In the genomic region with DNA sequence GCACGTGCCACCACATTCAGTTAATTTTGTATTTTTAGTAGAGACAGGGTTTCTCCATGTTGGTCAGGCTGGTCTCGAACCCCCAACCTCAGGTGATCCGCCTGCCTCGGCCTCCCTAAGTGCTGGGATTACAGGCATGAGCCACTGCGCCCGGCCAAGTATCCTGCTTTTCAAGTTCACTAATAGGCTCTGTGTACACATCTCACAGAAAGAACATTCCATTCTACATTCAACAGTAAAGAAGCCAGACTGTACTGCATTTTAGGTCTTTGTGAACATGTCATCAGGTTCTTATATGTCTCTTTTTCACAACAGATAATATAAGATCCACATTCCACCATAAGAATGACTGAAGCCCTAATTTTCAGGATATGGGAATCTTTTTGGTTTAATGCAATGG, we compare ENCODE assay signal across 8 cellular contexts. TPM values are rescaled to one million over a fixed set of nuclear protein-coding genes. Genes with fewer than 3 reads are reported as not detected.
A peak's percentile ranks its signal among the peaks of the same experiment; 100 is the strongest.
DNase-seq lines count a peak whose midpoint lies in the region; ATAC-seq and TF ChIP-seq lines count a peak whose summit lies in the region.
"Not testable (repeated sequence)": the region's sequence is repeated elsewhere in the genome, so short reads cannot be mapped to it uniquely, and the experiment has no call there.

No MANE protein-coding gene starts in this region.

- WGBS in prostate gland = 57% methylated on average over 6 of the region's 6 CpGs

- H3K27me3 ChIP-seq in adipocyte (replicated peaks; ENCODE audit: control insufficient read depth, insufficient read depth, low read length); lower lobe of right lung (ENCODE audit: low read depth); prostate gland (replicated peaks; ENCODE audit: insufficient read depth): not testable (repeated sequence)

- H3K27ac Mint-ChIP-seq in T-helper 17 cell (peak overlapping the region; percentile 21), chondrocyte (ENCODE audit: unreplicated experiment) (peak overlapping the region; percentile 49)

- not testable (repeated sequence) for H3K4me3 Mint-ChIP-seq in T-helper 17 cell; chondrocyte (ENCODE audit: unreplicated experiment)

- H3K9me3 Mint-ChIP-seq in chondrocyte (ENCODE audit: low read depth) = not testable (repeated sequence)

- DNase-seq in T-helper 17 cell; chondrocyte (ENCODE audit: low spot score); lower lobe of right lung: not testable (repeated sequence)
- peak; percentile 22 for DNase-seq in adipocyte (ENCODE audit: low read depth)
- peak; percentile 52 for DNase-seq in iris pigment epithelial cell (ENCODE audit: low read depth)
- DNase-seq in prostate gland (ENCODE audit: low spot score) = peak; percentile 63

- H3K4me3 ChIP-seq in adipocyte (ENCODE audit: low read length); lower lobe of right lung; prostate gland: not testable (repeated sequence)

- TF ChIP-seq POLR2A in prostate gland (IDR thresholded peaks at IDR 0.05) = not testable (repeated sequence)

- peaks cover 80% of the 10 kb centered on the region for H3K36me3 ChIP-seq in adipocyte (ENCODE audit: control insufficient read depth, insufficient read depth, low read length, severe bottlenecking)
- peaks cover 59% of the 10 kb centered on the region for H3K36me3 ChIP-seq in lower lobe of right lung
- not testable (repeated sequence) for H3K36me3 ChIP-seq in prostate gland

- not testable (repeated sequence) for H3K9ac ChIP-seq in adipocyte (ENCODE audit: low read length)

- H3K9me3 ChIP-seq in T-helper 17 cell (ENCODE audit: control insufficient read depth, low read length, poor library complexity, severe bottlenecking); adipocyte (ENCODE audit: control insufficient read depth, low read length); lower lobe of right lung; prostate gland: not testable (repeated sequence)

- not testable (repeated sequence) for H3K27me3 Mint-ChIP-seq in T-helper 17 cell; chondrocyte (ENCODE audit: low read depth)

- not testable (repeated sequence) for ATAC-seq in T-helper 17 cell
- ATAC-seq in esophagus mucosa (peak; percentile 73), lower lobe of right lung (peak; percentile 49 to 59)

- peak overlapping the region; percentile 23; the same call in 1 of the 2 replicates for H3K27ac ChIP-seq in 22Rv1
- not testable (repeated sequence) for H3K27ac ChIP-seq in lower lobe of right lung
- H3K27ac ChIP-seq in prostate gland = peak overlapping the region; percentile 31 to 63

- TF ChIP-seq CTCF in 22Rv1 (IDR thresholded peaks at IDR 0.05); chondrocyte (IDR thresholded peaks at IDR 0.05); lower lobe of right lung (IDR thresholded peaks at IDR 0.05); prostate gland (IDR thresholded peaks at IDR 0.05): not testable (repeated sequence)

- H3K4me1 ChIP-seq in adipocyte (ENCODE audit: control insufficient read depth, insufficient read depth, low read length); lower lobe of right lung; prostate gland (replicated peaks): not testable (repeated sequence)

- intact Hi-C loops in lower lobe of right lung (cut with DNase I); prostate gland (cut with DNase I): not testable (repeated sequence)

- not testable (repeated sequence) for H3K4me1 Mint-ChIP-seq in T-helper 17 cell
- H3K4me1 Mint-ChIP-seq in chondrocyte (ENCODE audit: low read depth) = peaks cover 15% of the 10 kb centered on the region

- not testable (repeated sequence) for H3K36me3 Mint-ChIP-seq in T-helper 17 cell (ENCODE audit: low read depth)
- H3K36me3 Mint-ChIP-seq in chondrocyte (ENCODE audit: low read depth) = peaks cover 19% of the 10 kb centered on the region

RNA-seq across cellular contexts. Expression of gene IP6K2, which starts 42.5 kb away (rescaled TPM):
- 100 to 1,000 TPM in 1 of 2 donors, 10 to 100 TPM in 1; 93.7 to 116 TPM for total RNA-seq in T-helper 17 cell
- total RNA-seq in chondrocyte = 68.8 to 109 TPM (median 72.3 TPM) in 3 replicates
- 53.1 TPM for total RNA-seq in esophagus mucosa
- total RNA-seq in lower lobe of right lung = 56.3 TPM
- 100 to 1,000 TPM; 112 to 165 TPM for total RNA-seq in prostate gland
